ENCODE assay signal across 1 cellular context in genomic region chr19:50836543-50837195, GRCh38.
TF ChIP-seq lines count a peak whose summit lies in the region.

No MANE protein-coding gene starts in this region.

TF ChIP-seq in H1, 55 proteins besides CTCF, POLR2A, EP300 and RAD21:
- TF ChIP-seq BACH1 (IDR thresholded peaks at IDR 0.05; ENCODE audit: low read length) = no peak
- no peak for TF ChIP-seq BRCA1 (IDR thresholded peaks at IDR 0.05; ENCODE audit: low read depth, low read length)
- TF ChIP-seq MAX (IDR thresholded peaks at IDR 0.05) = peak; percentile 41; the same call in 1 of the 2 replicates
- TF ChIP-seq TCF12 (IDR thresholded peaks at IDR 0.05; ENCODE audit: low read depth, low read length) = no peak
- TF ChIP-seq PHF8 (conservative IDR thresholded peaks at IDR 0.05; ENCODE audit: low read depth, low read length) = no peak
- no peak for TF ChIP-seq USF2 (IDR thresholded peaks at IDR 0.05; ENCODE audit: low read length)
- TF ChIP-seq HDAC6 (IDR thresholded peaks at IDR 0.05; ENCODE audit: low read depth, low read length) = no peak
